ENCODE assay signal across 26 cellular contexts in genomic region chr6:99026135-99026534, GRCh38.
DNase-seq lines count a peak whose midpoint lies in the region; TF ChIP-seq lines count a peak whose summit lies in the region.
"Had no signal": no experiment of that assay in that cellular context is flagged by ENCODE, and none has a peak within 500 bp of the region (broad histone marks: within the 10 kb centered on the region; RNA-seq: fewer than 3 reads in every experiment).

No MANE protein-coding gene starts in this region.

- H3K4me3 ChIP-seq in epithelial cell of esophagus (ENCODE audit: low read length), result no peak overlapping the region
- H3K4me3 ChIP-seq: BLaER1 treated with 17β-estradiol and CSF1 and Interleukin-3, amounts not matched to agents 10 nM and 100 nM; coronary artery; MG63; prostate gland; skin epidermis; stomach had no signal

- no peak for TF ChIP-seq CTCF in epithelial cell of esophagus (IDR thresholded peaks at IDR 0.05; ENCODE audit: insufficient read depth, low read depth, low read length, missing control alignments)

- peak; percentile 57 for DNase-seq in DMS53 (lab: John Stamatoyannopoulos, UW)
- DNase-seq in DMS53 treated with DMSO at 0.1 percent for 48 hours (lab: John Stamatoyannopoulos, UW; ENCODE audit: unreplicated experiment), result no peak
- peak; percentile 38 for DNase-seq in NAMALWA (ENCODE audit: low spot score)
- DNase-seq in epithelial cell of esophagus (ENCODE audit: low read depth), result peak; percentile 85
- DNase-seq in renal cortical epithelial cell (ENCODE audit: low read depth), result peak; percentile 35
- DNase-seq in medulla oblongata (ENCODE audit: extremely low spot score), result no peak
- DNase-seq in stimulated activated CD4-positive, alpha-beta T cell treated with anti-CD3 and anti-CD28 coated beads, Interleukin-2, amount 100 ng/mL, for 48 hours, result no peak
- DNase-seq in LoVo (ENCODE audit: low spot score), result no peak
- DNase-seq: 8988T; activated CD4-positive, alpha-beta T cell treated with anti-CD3 and anti-CD28 coated beads for 4 hours; activated naive CD8-positive, alpha-beta T cell treated with anti-CD3 and anti-CD28 coated beads, Interleukin-2, amount 50 U/mL, for 24 hours; brain microvascular endothelial cell; foreskin fibroblast; hypothalamus; MG63; midbrain; NCI-H187 treated with DMSO at 0.1 percent for 48 hours; nephron progenitor cell; stimulated activated CD4-positive, alpha-beta T cell treated with anti-CD3 and anti-CD28 coated beads, Interleukin-4, amount 100 ng/mL, for 1 hour; stomach; SW 1271; trophoblast cell had no signal

Comparison
In these comparisons a context has a peak if more than half of its experiments do, and no peak if none do; other contexts are left out.
1. DNase-seq: peak in DMS53 (single experiment), NAMALWA (single experiment), epithelial cell of esophagus (single experiment) and renal cortical epithelial cell (single experiment); none in DMS53 treated with DMSO at 0.1 percent for 48 hours (single experiment), medulla oblongata (single experiment), stimulated activated CD4-positive, alpha-beta T cell treated with anti-CD3 and anti-CD28 coated beads, Interleukin-2, amount 100 ng/mL, for 48 hours (0 of 2) and LoVo (single experiment).